Comparison of ENCODE assay signal across 17 cellular contexts in the genomic region with DNA sequence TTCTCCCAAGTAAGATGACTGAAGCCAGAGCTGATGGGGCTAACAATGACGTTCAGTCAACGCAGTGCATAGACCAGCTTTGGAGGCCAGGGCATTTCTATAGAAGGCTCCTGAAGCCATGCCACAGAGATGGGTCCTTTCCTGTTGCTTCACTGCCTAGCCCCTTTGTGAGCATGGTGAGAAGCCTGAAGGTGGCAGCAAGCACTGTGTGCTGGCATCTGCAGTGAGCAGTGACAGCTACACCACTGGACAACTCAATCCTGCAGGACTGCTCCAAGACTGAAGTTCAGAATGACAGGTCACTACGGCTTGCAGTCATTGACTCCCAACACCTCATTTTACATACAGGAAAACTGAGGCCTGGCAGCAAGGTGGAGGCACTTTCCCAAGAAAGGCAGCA.
DNase-seq lines count a peak whose midpoint lies in the region; ATAC-seq and TF ChIP-seq lines count a peak whose summit lies in the region.
"Had no signal": no experiment of that assay in that cellular context is flagged by ENCODE, and none has a peak within 500 bp of the region (broad histone marks: within the 10 kb centered on the region; RNA-seq: fewer than 3 reads in every experiment).

No MANE protein-coding gene starts in this region.

- H3K36me3 ChIP-seq in liver (ENCODE audit: control insufficient read depth in 4 of 4, insufficient read depth in 3 of 4, low read depth in 1 of 4, low read length in 3 of 4), result no peaks in the 10 kb centered on the region
- H3K36me3 ChIP-seq: BLaER1 treated with 17β-estradiol and CSF1 and Interleukin-3, amounts not matched to agents 10 nM and 100 nM had no signal

- no peaks in the 10 kb centered on the region for H3K36me3 Mint-ChIP-seq in activated CD8-positive, alpha-beta memory T cell treated with anti-CD3 and anti-CD28 coated beads, Interleukin-2, amount 10 ng/mL, durations not matched to agents 7 days and 5 days
- H3K36me3 Mint-ChIP-seq: IgD-negative memory B cell had no signal

- 27% methylated on average over 3 of the region's 3 CpGs for WGBS in liver

- no peak overlapping the region for H3K4me3 Mint-ChIP-seq in activated CD8-positive, alpha-beta memory T cell treated with anti-CD3 and anti-CD28 coated beads, Interleukin-2, amount 10 ng/mL, durations not matched to agents 7 days and 5 days
- H3K4me3 Mint-ChIP-seq: IgD-negative memory B cell, nephron had no signal

- no peaks in the 10 kb centered on the region for H3K27me3 ChIP-seq in dorsolateral prefrontal cortex
- H3K27me3 ChIP-seq in liver (ENCODE audit: control insufficient read depth in 4 of 4, insufficient read depth in 4 of 4, low read length in 3 of 4), result no peaks in the 10 kb centered on the region
- H3K27me3 ChIP-seq: BLaER1 treated with 17β-estradiol and CSF1 and Interleukin-3, amounts not matched to agents 10 nM and 100 nM had no signal

- no peak for TF ChIP-seq POLR2A in NB4 (IDR thresholded peaks at IDR 0.05; ENCODE audit: extremely low read depth, insufficient read length)

- H3K9ac ChIP-seq in liver (ENCODE audit: low read depth in 1 of 2, low read length in 2 of 2), result peak overlapping the region in 1 of 2 donors; percentile 14
- H3K9ac ChIP-seq: BLaER1 treated with 17β-estradiol and CSF1 and Interleukin-3, amounts not matched to agents 10 nM and 100 nM had no signal

- H3K4me3 ChIP-seq in NB4 (ENCODE audit: low read depth, low read length) (no peak overlapping the region), dorsolateral prefrontal cortex (no peak overlapping the region), liver (ENCODE audit: low read depth in 1 of 3, low read length in 3 of 3) (no peak overlapping the region)
- H3K4me3 ChIP-seq: BLaER1 treated with 17β-estradiol and CSF1 and Interleukin-3, amounts not matched to agents 10 nM and 100 nM; skin epidermis had no signal

- ATAC-seq in activated CD8-positive, alpha-beta memory T cell treated with anti-CD3 and anti-CD28 coated beads, Interleukin-2, amount 10 ng/mL, durations not matched to agents 7 days and 5 days, result no peak

- no peaks in the 10 kb centered on the region for H3K4me1 Mint-ChIP-seq in activated CD8-positive, alpha-beta memory T cell treated with anti-CD3 and anti-CD28 coated beads, Interleukin-2, amount 10 ng/mL, durations not matched to agents 7 days and 5 days
- H3K4me1 Mint-ChIP-seq: IgD-negative memory B cell had no signal

- TF ChIP-seq RAD21 in liver (IDR thresholded peaks at IDR 0.05), result peak; percentile 86 to 87

- intact Hi-C loops in dorsolateral prefrontal cortex (cut with DNase I), result loop anchor here in 1 of 2 donors (5.0 to 10.0 kb wide), 2 partner anchors 309 to 401 kb away; a partner anchor contains a TSS

- TF ChIP-seq CTCF in NB4 (IDR thresholded peaks at IDR 0.05; ENCODE audit: low read depth, low read length) (no peak), dorsolateral prefrontal cortex (IDR thresholded peaks at IDR 0.05 in 54 of 56, conservative IDR thresholded peaks at IDR 0.05 in 2 of 56; ENCODE audit: low read depth in 1 of 56, partially characterized antibody in 56 of 56) (peak in 42 of 56 donors; percentile 9 to 59 (median 33)), liver (IDR thresholded peaks at IDR 0.05; ENCODE audit: low read depth, low read length, missing input control) (peak; percentile 50)

- DNase-seq in DMS 273 (lab: John Stamatoyannopoulos, UW; ENCODE audit: unreplicated experiment) (peak; percentile 62), NB4 (ENCODE audit: low read depth) (peak; percentile 17), dorsolateral prefrontal cortex (peak in 2 of 10 donors; percentile 38 to 48), activated T-cell treated with anti-CD3 and anti-CD28 coated beads for 4 hours (no peak), DMS153 (lab: John Stamatoyannopoulos, UW) (no peak), HuH-7 (ENCODE audit: low spot score) (no peak)
- no peak for DNase-seq in activated CD8-positive, alpha-beta memory T cell treated with anti-CD3 and anti-CD28 coated beads, Interleukin-2, amount 10 ng/mL, durations not matched to agents 7 days and 5 days
- DNase-seq: activated CD4-positive, CD25-positive, alpha-beta regulatory T cell treated with anti-CD3 and anti-CD28 coated beads, Interleukin-2, amount 50 U/mL, for 72 hours; GDM1; kidney glomerular epithelial cell; NCI-H1930; NCI-H774 had no signal

- H3K27ac Mint-ChIP-seq in activated CD8-positive, alpha-beta memory T cell treated with anti-CD3 and anti-CD28 coated beads, Interleukin-2, amount 10 ng/mL, durations not matched to agents 7 days and 5 days, result no peak overlapping the region
- H3K27ac Mint-ChIP-seq: IgD-negative memory B cell had no signal

- peaks cover 3 to 43% (median 33%) of the 10 kb centered on the region in 4 donors for H3K4me1 ChIP-seq in liver (ENCODE audit: control insufficient read depth in 4 of 4, insufficient read depth in 4 of 4, low read length in 3 of 4)
- H3K4me1 ChIP-seq: BLaER1 treated with 17β-estradiol and CSF1 and Interleukin-3, amounts not matched to agents 10 nM and 100 nM had no signal

- no peaks in the 10 kb centered on the region for H3K9me3 ChIP-seq in liver (ENCODE audit: control insufficient read depth in 4 of 4, low read length in 3 of 4)
- H3K9me3 ChIP-seq: BLaER1 treated with 17β-estradiol and CSF1 and Interleukin-3, amounts not matched to agents 10 nM and 100 nM had no signal

- no peaks in the 10 kb centered on the region for H3K9me3 Mint-ChIP-seq in activated CD8-positive, alpha-beta memory T cell treated with anti-CD3 and anti-CD28 coated beads, Interleukin-2, amount 10 ng/mL, durations not matched to agents 7 days and 5 days (ENCODE audit: low read depth)
- H3K9me3 Mint-ChIP-seq: IgD-negative memory B cell, nephron had no signal

- no peaks in the 10 kb centered on the region for H3K27me3 Mint-ChIP-seq in activated CD8-positive, alpha-beta memory T cell treated with anti-CD3 and anti-CD28 coated beads, Interleukin-2, amount 10 ng/mL, durations not matched to agents 7 days and 5 days

- CTCF ChIA-PET in activated CD8-positive, alpha-beta memory T cell treated with anti-CD3 and anti-CD28 coated beads, Interleukin-2, amount 10 ng/mL, durations not matched to agents 7 days and 5 days (lab: Charles Lee), result interaction anchor here (1.3 kb wide), 1 partner anchor 92 kb away, joined by 3 read pairs; no protein-coding TSS in a partner anchor

- H3K27ac ChIP-seq in dorsolateral prefrontal cortex, result no peak overlapping the region
- peak overlapping the region; percentile 70 to 84 for H3K27ac ChIP-seq in liver (ENCODE audit: low read depth in 1 of 2, low read length in 2 of 2)
- H3K27ac ChIP-seq: BLaER1 treated with 17β-estradiol and CSF1 and Interleukin-3, amounts not matched to agents 10 nM and 100 nM had no signal

TF ChIP-seq in liver, 16 proteins besides CTCF, POLR2A, EP300 and RAD21:
- TF ChIP-seq YY1 (IDR thresholded peaks at IDR 0.05), result no peak
- peak in 1 of 2 donors; percentile 27 for TF ChIP-seq HNF4A (conservative IDR thresholded peaks at IDR 0.05)
- TF ChIP-seq EGR1 (IDR thresholded peaks at IDR 0.05; ENCODE audit: low read depth in 2 of 2), result no peak
- peak in 1 of 2 donors; percentile 13 for TF ChIP-seq RXRA (IDR thresholded peaks at IDR 0.05)
- TF ChIP-seq JUND (IDR thresholded peaks at IDR 0.05), result peak in 1 of 2 donors; percentile 35
- TF ChIP-seq, protein P1, sequence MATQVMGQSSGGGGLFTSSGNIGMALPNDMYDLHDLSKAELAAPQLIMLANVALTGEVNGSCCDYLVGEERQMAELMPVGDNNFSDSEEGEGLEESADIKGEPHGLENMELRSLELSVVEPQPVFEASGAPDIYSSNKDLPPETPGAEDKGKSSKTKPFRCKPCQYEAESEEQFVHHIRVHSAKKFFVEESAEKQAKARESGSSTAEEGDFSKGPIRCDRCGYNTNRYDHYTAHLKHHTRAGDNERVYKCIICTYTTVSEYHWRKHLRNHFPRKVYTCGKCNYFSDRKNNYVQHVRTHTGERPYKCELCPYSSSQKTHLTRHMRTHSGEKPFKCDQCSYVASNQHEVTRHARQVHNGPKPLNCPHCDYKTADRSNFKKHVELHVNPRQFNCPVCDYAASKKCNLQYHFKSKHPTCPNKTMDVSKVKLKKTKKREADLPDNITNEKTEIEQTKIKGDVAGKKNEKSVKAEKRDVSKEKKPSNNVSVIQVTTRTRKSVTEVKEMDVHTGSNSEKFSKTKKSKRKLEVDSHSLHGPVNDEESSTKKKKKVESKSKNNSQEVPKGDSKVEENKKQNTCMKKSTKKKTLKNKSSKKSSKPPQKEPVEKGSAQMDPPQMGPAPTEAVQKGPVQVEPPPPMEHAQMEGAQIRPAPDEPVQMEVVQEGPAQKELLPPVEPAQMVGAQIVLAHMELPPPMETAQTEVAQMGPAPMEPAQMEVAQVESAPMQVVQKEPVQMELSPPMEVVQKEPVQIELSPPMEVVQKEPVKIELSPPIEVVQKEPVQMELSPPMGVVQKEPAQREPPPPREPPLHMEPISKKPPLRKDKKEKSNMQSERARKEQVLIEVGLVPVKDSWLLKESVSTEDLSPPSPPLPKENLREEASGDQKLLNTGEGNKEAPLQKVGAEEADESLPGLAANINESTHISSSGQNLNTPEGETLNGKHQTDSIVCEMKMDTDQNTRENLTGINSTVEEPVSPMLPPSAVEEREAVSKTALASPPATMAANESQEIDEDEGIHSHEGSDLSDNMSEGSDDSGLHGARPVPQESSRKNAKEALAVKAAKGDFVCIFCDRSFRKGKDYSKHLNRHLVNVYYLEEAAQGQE (IDR thresholded peaks at IDR 0.05), result peak; percentile 7
- TF ChIP-seq FOXA1 (IDR thresholded peaks at IDR 0.05), result no peak

Comparison
In these comparisons a context has a peak if more than half of its experiments do, and no peak if none do; other contexts are left out.
1. DNase-seq: peak in DMS 273 (single experiment) and NB4 (single experiment); none in activated T-cell treated with anti-CD3 and anti-CD28 coated beads for 4 hours (single experiment), DMS153 (single experiment), activated CD8-positive, alpha-beta memory T cell treated with anti-CD3 and anti-CD28 coated beads, Interleukin-2, amount 10 ng/mL, durations not matched to agents 7 days and 5 days (single experiment) and HuH-7 (single experiment).
2. H3K27ac ChIP-seq: peak in liver (2 of 2); none in dorsolateral prefrontal cortex (0 of 59).